16 cellular contexts compared by ENCODE assay signal in genomic region chr3:56761887-56762605, GRCh38. TPM values are rescaled to one million over a fixed set of nuclear protein-coding genes. Genes with fewer than 3 reads are reported as not detected.
DNase-seq lines count a peak whose midpoint lies in the region; ATAC-seq, FAIRE-seq and TF ChIP-seq lines count a peak whose summit lies in the region.
"Had no signal": no experiment of that assay in that cellular context is flagged by ENCODE, and none has a peak within 500 bp of the region (broad histone marks: within the 10 kb centered on the region; RNA-seq: fewer than 3 reads in every experiment).

No MANE protein-coding gene starts in this region.

- no peaks in the 10 kb centered on the region for H3K36me3 ChIP-seq in tibial artery

- H3K4me3 ChIP-seq in fibroblast of pulmonary artery (replicated peaks; ENCODE audit: low read depth, low read length) (no peak overlapping the region), tibial artery (no peak overlapping the region)
- H3K4me3 ChIP-seq: spleen had no signal

- DNase-seq in left ventricle myocardium superior (no peak), Right ventricle myocardium superior (no peak), fibroblast of pulmonary artery (ENCODE audit: low read depth) (peak; percentile 64), NCI-H187 treated with DMSO at 0.1 percent for 48 hours (lab: John Stamatoyannopoulos, UW) (no peak), tibial artery (no peak), urothelium cell line (ENCODE audit: low spot score) (no peak)
- DNase-seq in activated T-helper 1 cell treated with anti-CD3 and anti-CD28 coated beads, Interleukin-12 subunit alpha, Interleukin-12 subunit beta, Interleukin-2, Interleukin-4 antibody, amounts not matched to agents 30 ng/mL and 10 ng/mL and 1 ng/mL, durations not matched to agents 14 hours and 24 hours and 36 hours (ENCODE audit: low spot score), result no peak
- DNase-seq: anterior cingulate cortex, DND-41, glutamatergic neuron, KBM-7, NCI-H1417 treated with DMSO at 0.1 percent for 48 hours, spleen had no signal

- intact Hi-C loops in left ventricle myocardium superior (cut with micrococcal nuclease) (no loop called here), Right ventricle myocardium superior (cut with DNase I) (no loop called here), tibial artery (cut with DNase I; ENCODE audit: low total_unique reads) (no loop called here)
- intact Hi-C loops in activated T-helper 1 cell treated with anti-CD3 and anti-CD28 coated beads, Interleukin-12 subunit alpha, Interleukin-12 subunit beta, Interleukin-2, Interleukin-4 antibody, amounts not matched to agents 30 ng/mL and 10 ng/mL and 1 ng/mL, durations not matched to agents 14 hours and 24 hours and 36 hours (cut with micrococcal nuclease), result no loop called here

- no peaks in the 10 kb centered on the region for H3K9me3 ChIP-seq in tibial artery
- H3K9me3 ChIP-seq: spleen had no signal

- H3K36me3 Mint-ChIP-seq in activated T-helper 1 cell treated with anti-CD3 and anti-CD28 coated beads, Interleukin-12 subunit alpha, Interleukin-12 subunit beta, Interleukin-2, Interleukin-4 antibody, amounts not matched to agents 30 ng/mL and 10 ng/mL and 1 ng/mL, durations not matched to agents 14 hours and 24 hours and 36 hours (ENCODE audit: low read depth), result peaks cover 54% of the 10 kb centered on the region

- no peak overlapping the region for H3K4me3 Mint-ChIP-seq in activated T-helper 1 cell treated with anti-CD3 and anti-CD28 coated beads, Interleukin-12 subunit alpha, Interleukin-12 subunit beta, Interleukin-2, Interleukin-4 antibody, amounts not matched to agents 30 ng/mL and 10 ng/mL and 1 ng/mL, durations not matched to agents 14 hours and 24 hours and 36 hours

- no peaks in the 10 kb centered on the region for H3K27me3 ChIP-seq in tibial artery
- H3K27me3 ChIP-seq: spleen had no signal

- H3K4me1 ChIP-seq in tibial artery, result peaks cover 0 to 11% (median 0%) of the 10 kb centered on the region in 4 donors

- ATAC-seq in left ventricle myocardium superior, result peak; percentile 29
- no peak for ATAC-seq in Right ventricle myocardium superior (ENCODE audit: poor library complexity)
- ATAC-seq in HG03045 (IDR thresholded peaks at IDR 0.05; ENCODE audit: unreplicated experiment), result no peak
- ATAC-seq: HCT116 had no signal

- H3K4me1 Mint-ChIP-seq in activated T-helper 1 cell treated with anti-CD3 and anti-CD28 coated beads, Interleukin-12 subunit alpha, Interleukin-12 subunit beta, Interleukin-2, Interleukin-4 antibody, amounts not matched to agents 30 ng/mL and 10 ng/mL and 1 ng/mL, durations not matched to agents 14 hours and 24 hours and 36 hours (ENCODE audit: low read depth), result peaks cover 75% of the 10 kb centered on the region

- peak overlapping the region; percentile 15 for H3K27ac Mint-ChIP-seq in activated T-helper 1 cell treated with anti-CD3 and anti-CD28 coated beads, Interleukin-12 subunit alpha, Interleukin-12 subunit beta, Interleukin-2, Interleukin-4 antibody, amounts not matched to agents 30 ng/mL and 10 ng/mL and 1 ng/mL, durations not matched to agents 14 hours and 24 hours and 36 hours

- TF ChIP-seq CTCF in fibroblast of pulmonary artery (IDR thresholded peaks at IDR 0.05; ENCODE audit: low read length, missing control alignments) (no peak), tibial artery (IDR thresholded peaks at IDR 0.05) (no peak)

- no peak overlapping the region for H3K27ac ChIP-seq in tibial artery
- H3K27ac ChIP-seq: parathyroid adenoma had no signal

- no peaks in the 10 kb centered on the region for H3K27me3 Mint-ChIP-seq in activated T-helper 1 cell treated with anti-CD3 and anti-CD28 coated beads, Interleukin-12 subunit alpha, Interleukin-12 subunit beta, Interleukin-2, Interleukin-4 antibody, amounts not matched to agents 30 ng/mL and 10 ng/mL and 1 ng/mL, durations not matched to agents 14 hours and 24 hours and 36 hours (ENCODE audit: insufficient read depth)

- FAIRE-seq in urothelium cell line (lab: Jason Lieb, UNC), result no peak

- H3K9me3 Mint-ChIP-seq in activated T-helper 1 cell treated with anti-CD3 and anti-CD28 coated beads, Interleukin-12 subunit alpha, Interleukin-12 subunit beta, Interleukin-2, Interleukin-4 antibody, amounts not matched to agents 30 ng/mL and 10 ng/mL and 1 ng/mL, durations not matched to agents 14 hours and 24 hours and 36 hours, result no peaks in the 10 kb centered on the region

RNA-seq across cellular contexts. Expression of gene ARHGEF3, which starts 39.7 kb away (rescaled TPM):
- total RNA-seq in left ventricle myocardium superior (17.6 TPM), Right ventricle myocardium superior (15.0 TPM)
- total RNA-seq in activated T-helper 1 cell treated with anti-CD3 and anti-CD28 coated beads, Interleukin-12 subunit alpha, Interleukin-12 subunit beta, Interleukin-2, Interleukin-4 antibody, amounts not matched to agents 30 ng/mL and 10 ng/mL and 1 ng/mL, durations not matched to agents 14 hours and 24 hours and 36 hours, result 59.2 and 64.1 TPM in 2 replicates
